ENCODE assay signal across 1 cellular context in genomic region chr1:56595397-56596191, GRCh38.
TF ChIP-seq lines count a peak whose summit lies in the region.

No MANE protein-coding gene starts in this region.

TF ChIP-seq in HEK293, 187 proteins besides CTCF, POLR2A, EP300 and RAD21 (continued from another document):
- TF ChIP-seq ZNF280D (tag by site-specific recombination; IDR thresholded peaks at IDR 0.05), result 0 out of 2 replicates have a peak, but pooled peaks have one; percentile 14
- peak; percentile 87 for TF ChIP-seq ZNF146 (tag by site-specific recombination; IDR thresholded peaks at IDR 0.05)
- TF ChIP-seq ZNF394 (tag by site-specific recombination; IDR thresholded peaks at IDR 0.05; ENCODE audit: borderline replicate concordance), result peak; percentile 72; the same call in 1 of the 2 replicates
TF ChIP-seq in HEK293: peak in this region for 15; not testable (repeated sequence) for 172.
